In the genomic region with DNA sequence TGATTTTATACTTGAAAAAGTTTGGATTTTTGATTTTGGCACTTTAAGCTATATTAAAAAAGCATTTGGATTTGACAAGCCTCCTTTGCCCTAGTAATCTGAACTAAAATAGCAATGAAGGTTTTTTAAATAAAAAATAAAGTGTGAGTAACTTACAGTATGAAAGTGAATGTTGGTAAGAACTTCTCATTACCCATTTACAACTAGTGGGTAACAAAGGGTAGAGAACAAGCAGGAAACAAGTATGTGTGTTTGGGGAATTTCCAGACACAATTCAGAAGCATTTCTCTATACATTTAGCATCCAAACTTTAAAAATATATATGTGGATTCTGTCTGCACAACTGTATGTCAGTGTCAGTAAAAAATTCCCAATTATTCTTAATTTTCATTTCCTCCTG, we compare ENCODE assay signal across 8 cellular contexts. TPM values are rescaled to one million over a fixed set of nuclear protein-coding genes. Genes with fewer than 3 reads are reported as not detected.
DNase-seq lines count a peak whose midpoint lies in the region; ATAC-seq and TF ChIP-seq lines count a peak whose summit lies in the region.

No MANE protein-coding gene starts in this region.

- H3K9me3 ChIP-seq in iPS-18a (ENCODE audit: control insufficient read depth, low read depth, low read length), result no peaks in the 10 kb centered on the region

- peak overlapping the region; percentile 32 for H3K9ac ChIP-seq in iPS-18a (ENCODE audit: low read length)

- H3K36me3 ChIP-seq in iPS-18a (ENCODE audit: control insufficient read depth, low read depth, low read length), result no peaks in the 10 kb centered on the region

- peak; percentile 32 for ATAC-seq in GM18868 (IDR thresholded peaks at IDR 0.05; ENCODE audit: unreplicated experiment)

- DNase-seq in AG10803 (ENCODE audit: low read depth) (no peak), HT-29 (ENCODE audit: low spot score) (no peak), NCI-H128 (lab: John Stamatoyannopoulos, UW; ENCODE audit: unreplicated experiment) (no peak), NCI-H1436 treated with DMSO at 0.1 percent for 48 hours (lab: John Stamatoyannopoulos, UW) (no peak), LoVo (ENCODE audit: low spot score) (no peak)

- no peaks in the 10 kb centered on the region for H3K27me3 ChIP-seq in iPS-18a (ENCODE audit: control insufficient read depth, insufficient read depth, low read length)

- H3K27ac ChIP-seq in iPS-18a (ENCODE audit: low read length), result peak overlapping the region; percentile 0

- H3K4me3 ChIP-seq in AG10803 (ENCODE audit: low read length), result peak overlapping the region; percentile 37
- H3K4me3 ChIP-seq in WI38 (ENCODE audit: low read depth, low read length), result peak overlapping the region; percentile 95
- peak overlapping the region; percentile 31 for H3K4me3 ChIP-seq in iPS-18a (ENCODE audit: low read length)

- no peak for TF ChIP-seq CTCF in AG10803 (conservative IDR thresholded peaks at IDR 0.05; ENCODE audit: low read length)
- no peak for TF ChIP-seq CTCF in WI38 (IDR thresholded peaks at IDR 0.05; ENCODE audit: low read depth, low read length)

- peaks cover 27% of the 10 kb centered on the region for H3K4me1 ChIP-seq in iPS-18a (ENCODE audit: control insufficient read depth, low read depth, low read length)

RNA-seq across cellular contexts. Expression of a gene that starts 2.9 kb away (rescaled TPM):
- total RNA-seq in HT-29 (2014; rRNA removed; shearing (Covaris generic)), result 32.3 and 33.6 TPM in 2 replicates

RNA-seq across cellular contexts. Expression of a gene that starts 38.0 kb away (rescaled TPM):
- total RNA-seq in HT-29 (2014; rRNA removed; shearing (Covaris generic)), result 122 and 123 TPM in 2 replicates

Comparison
In these comparisons a context has a peak if more than half of its experiments do, and no peak if none do; other contexts are left out.
1. H3K4me3 ChIP-seq: peak in every context shown above with its lines; median percentile 95 in WI38; 37 in AG10803; 31 in iPS-18a.